17 cellular contexts compared by ENCODE assay signal in genomic region chr22:26485991-26486390, GRCh38. TPM values are rescaled to one million over a fixed set of nuclear protein-coding genes. Genes with fewer than 3 reads are reported as not detected.
DNase-seq lines count a peak whose midpoint lies in the region; ATAC-seq and TF ChIP-seq lines count a peak whose summit lies in the region.
"Had no signal": no experiment of that assay in that cellular context is flagged by ENCODE, and none has a peak within 500 bp of the region (broad histone marks: within the 10 kb centered on the region; RNA-seq: fewer than 3 reads in every experiment).

No MANE protein-coding gene starts in this region.

- intact Hi-C loops in uterus (cut with DNase I; ENCODE audit: low total_unique reads), result no loop called here

- H3K36me3 Mint-ChIP-seq in T-helper 2 cell treated with Interferon-gamma antibody and Interleukin-4, amounts not matched to agents 5 μg/mL and 100 μg/mL, for 36 hours (ENCODE audit: low read depth), result peaks cover 15% of the 10 kb centered on the region
- H3K36me3 Mint-ChIP-seq in activated T-helper 17 cell treated with anti-CD3 and anti-CD28 coated beads, Interleukin-2, amount 50 U/mL, for 72 hours (ENCODE audit: low read depth), result peaks cover 68% of the 10 kb centered on the region
- H3K36me3 Mint-ChIP-seq in nephron (ENCODE audit: low read depth), result peaks cover 23% of the 10 kb centered on the region

- H2AFZ ChIP-seq in GM23248, result no peak overlapping the region

- DNase-seq in T-helper 2 cell treated with Interferon-gamma antibody and Interleukin-4, amounts not matched to agents 5 μg/mL and 100 μg/mL, for 36 hours (ENCODE audit: low spot score), result no peak
- DNase-seq in T-helper 2 cell, result no peak
- no peak for DNase-seq in GM23248
- no peak for DNase-seq in uterus
- DNase-seq in SK-N-DZ (ENCODE audit: low spot score), result no peak
- no peak for DNase-seq in KG1 (lab: John Stamatoyannopoulos, UW)
- DNase-seq: 8988T, activated B cell treated with CpG ODN at 0.5 μM for 24 hours, body of pancreas, dorsolateral prefrontal cortex, esophagus squamous epithelium, heart left ventricle, NCI-H187 treated with DMSO at 0.1 percent for 48 hours, PC-3 had no signal

- H3K4me3 ChIP-seq in GM23248 (0 out of 2 replicates have a peak overlapping the region, but pooled peaks have one; percentile 81), uterus (no peak overlapping the region)
- H3K4me3 ChIP-seq: body of pancreas, esophagus squamous epithelium, heart left ventricle, prostate gland had no signal

- no peak for ATAC-seq in activated T-helper 17 cell treated with anti-CD3 and anti-CD28 coated beads, Interleukin-2, amount 50 U/mL, for 72 hours (replicated peaks)
- ATAC-seq: body of pancreas, heart left ventricle, PC-3 had no signal

- peak overlapping the region; percentile 97; the same call in 1 of the 2 replicates for H3K9ac ChIP-seq in GM23248

- no peaks in the 10 kb centered on the region for H3K9me3 ChIP-seq in GM23248 (ENCODE audit: low read depth)
- H3K9me3 ChIP-seq in uterus, result no peaks in the 10 kb centered on the region
- H3K9me3 ChIP-seq: body of pancreas, esophagus squamous epithelium, heart left ventricle, prostate gland had no signal

- no peak overlapping the region; the same call in 1 of the 2 replicates for H3K27ac ChIP-seq in GM23248
- no peak overlapping the region for H3K27ac ChIP-seq in uterus
- H3K27ac ChIP-seq: body of pancreas, heart left ventricle had no signal

- H3F3A ChIP-seq in GM23248 (ENCODE audit: insufficient read depth), result no peaks in the 10 kb centered on the region; the same call in 1 of the 2 replicates

- H3K27me3 ChIP-seq in GM23248 (replicated peaks; ENCODE audit: insufficient read depth) (no peaks in the 10 kb centered on the region), uterus (no peaks in the 10 kb centered on the region)
- H3K27me3 ChIP-seq: body of pancreas, dorsolateral prefrontal cortex, esophagus squamous epithelium, heart left ventricle had no signal

- H3K9me2 ChIP-seq in GM23248 (ENCODE audit: insufficient read depth), result no peaks in the 10 kb centered on the region

- no peak overlapping the region for H3K4me2 ChIP-seq in GM23248 (ENCODE audit: unreplicated experiment)

- H4K20me1 ChIP-seq in GM23248 (ENCODE audit: insufficient read depth), result no peaks in the 10 kb centered on the region

- in situ Hi-C loops in GM23248 (cut with MboI), result no loop called here

- H3K79me2 ChIP-seq in GM23248 (ENCODE audit: insufficient read depth), result peaks cover 49% of the 10 kb centered on the region

- no peaks in the 10 kb centered on the region for H3K9me3 Mint-ChIP-seq in T-helper 2 cell treated with Interferon-gamma antibody and Interleukin-4, amounts not matched to agents 5 μg/mL and 100 μg/mL, for 36 hours
- no peaks in the 10 kb centered on the region for H3K9me3 Mint-ChIP-seq in activated T-helper 17 cell treated with anti-CD3 and anti-CD28 coated beads, Interleukin-2, amount 50 U/mL, for 72 hours
- no peaks in the 10 kb centered on the region for H3K9me3 Mint-ChIP-seq in nephron
- H3K9me3 Mint-ChIP-seq: activated B cell treated with CpG ODN at 0.5 μM for 24 hours had no signal

- WGBS in GM23248 (ENCODE audit: low coverage in 1 of 2, low lambda C conversion rate in 2 of 2, missing lambda C conversion rate in 2 of 2), 2 experiments, result 70 to 75% methylated on average over 3 of the region's 3 CpGs

- H3K27me3 Mint-ChIP-seq in T-helper 2 cell treated with Interferon-gamma antibody and Interleukin-4, amounts not matched to agents 5 μg/mL and 100 μg/mL, for 36 hours (ENCODE audit: low read depth), result no peaks in the 10 kb centered on the region
- no peaks in the 10 kb centered on the region for H3K27me3 Mint-ChIP-seq in activated T-helper 17 cell treated with anti-CD3 and anti-CD28 coated beads, Interleukin-2, amount 50 U/mL, for 72 hours
- no peaks in the 10 kb centered on the region for H3K27me3 Mint-ChIP-seq in nephron (ENCODE audit: low read depth)
- H3K27me3 Mint-ChIP-seq: activated B cell treated with CpG ODN at 0.5 μM for 24 hours had no signal

- H3K4me1 ChIP-seq in GM23248 (ENCODE audit: insufficient read depth) (peaks cover 20% of the 10 kb centered on the region), uterus (peaks cover 7 to 19% of the 10 kb centered on the region in 2 donors)

- peaks cover 4% of the 10 kb centered on the region for H3K36me3 ChIP-seq in GM23248 (ENCODE audit: low read depth)
- H3K36me3 ChIP-seq in uterus, result no peaks in the 10 kb centered on the region

- no peak for TF ChIP-seq CTCF in nephron (IDR thresholded peaks at IDR 0.05; ENCODE audit: unreplicated experiment in 3 of 3)
- TF ChIP-seq CTCF in uterus (IDR thresholded peaks at IDR 0.05), result no peak

- H3K4me1 Mint-ChIP-seq in T-helper 2 cell treated with Interferon-gamma antibody and Interleukin-4, amounts not matched to agents 5 μg/mL and 100 μg/mL, for 36 hours (ENCODE audit: low read depth), result peaks cover 38% of the 10 kb centered on the region
- peaks cover 34% of the 10 kb centered on the region for H3K4me1 Mint-ChIP-seq in activated T-helper 17 cell treated with anti-CD3 and anti-CD28 coated beads, Interleukin-2, amount 50 U/mL, for 72 hours
- peaks cover 48% of the 10 kb centered on the region for H3K4me1 Mint-ChIP-seq in nephron

- H3K27ac Mint-ChIP-seq in T-helper 2 cell treated with Interferon-gamma antibody and Interleukin-4, amounts not matched to agents 5 μg/mL and 100 μg/mL, for 36 hours, result peak overlapping the region; percentile 55
- peak overlapping the region; percentile 45 for H3K27ac Mint-ChIP-seq in activated T-helper 17 cell treated with anti-CD3 and anti-CD28 coated beads, Interleukin-2, amount 50 U/mL, for 72 hours
- peak overlapping the region; percentile 8 to 39 (median 22) for H3K27ac Mint-ChIP-seq in nephron

- TF ChIP-seq POLR2A in uterus (IDR thresholded peaks at IDR 0.05), result no peak

- peak overlapping the region; percentile 54 for H3K4me3 Mint-ChIP-seq in T-helper 2 cell treated with Interferon-gamma antibody and Interleukin-4, amounts not matched to agents 5 μg/mL and 100 μg/mL, for 36 hours
- H3K4me3 Mint-ChIP-seq in activated T-helper 17 cell treated with anti-CD3 and anti-CD28 coated beads, Interleukin-2, amount 50 U/mL, for 72 hours, result peak overlapping the region; percentile 91
- H3K4me3 Mint-ChIP-seq in nephron, result peak overlapping the region; percentile 90 to 97 (median 95)

RNA-seq across cellular contexts. Expression of gene SRRD, which starts 2.3 kb away (rescaled TPM):
- total RNA-seq in GM23248 (2014; rRNA removed; shearing (Covaris generic)), result 25.7 and 28.3 TPM in 2 replicates
- 20.2 and 22.5 TPM in 2 replicates for polyA plus RNA-seq in GM23248 (2016; fragmentation: Nextera tagmentation; extraction: Ambion mirVana)
- total RNA-seq in activated T-helper 17 cell treated with anti-CD3 and anti-CD28 coated beads, Interleukin-2, amount 50 U/mL, for 72 hours, result 10 to 100 TPM; 22.2 to 40.3 TPM
- 10 to 100 TPM in 2 of 4 donors, 1 to 10 TPM in 2; 5.3 to 20.1 (median 13.9) TPM for total RNA-seq in uterus
- 21.2 and 26.0 TPM in 2 replicates for polyA plus RNA-seq in SK-N-DZ (2014; cell fraction: cytosol; rRNA removed)
- polyA plus RNA-seq in SK-N-DZ (2014; cell fraction: nucleus; rRNA removed), result 11.9 and 15.7 TPM in 2 replicates

RNA-seq across cellular contexts. Expression of gene HPS4, which starts 2.4 kb away (rescaled TPM):
- 27.1 and 27.6 TPM in 2 replicates for total RNA-seq in GM23248 (2014; rRNA removed; shearing (Covaris generic))
- polyA plus RNA-seq in GM23248 (2016; fragmentation: Nextera tagmentation; extraction: Ambion mirVana), result 16.2 and 17.2 TPM in 2 replicates
- total RNA-seq in activated T-helper 17 cell treated with anti-CD3 and anti-CD28 coated beads, Interleukin-2, amount 50 U/mL, for 72 hours, result 10 to 100 TPM; 36.4 to 56.3 TPM
- 10 to 100 TPM; 23.5 to 65.6 (median 43.5) TPM for total RNA-seq in uterus
- 38.9 and 51.2 TPM in 2 replicates for polyA plus RNA-seq in SK-N-DZ (2014; cell fraction: cytosol; rRNA removed)
- 78.9 and 90.3 TPM in 2 replicates for polyA plus RNA-seq in SK-N-DZ (2014; cell fraction: nucleus; rRNA removed)

RNA-seq across cellular contexts. Expression of gene TFIP11, which starts 26.3 kb away (rescaled TPM):
- 30.1 and 41.9 TPM in 2 replicates for total RNA-seq in GM23248 (2014; rRNA removed; shearing (Covaris generic))
- polyA plus RNA-seq in GM23248 (2016; fragmentation: Nextera tagmentation; extraction: Ambion mirVana), result 22.5 and 23.1 TPM in 2 replicates
- total RNA-seq in activated T-helper 17 cell treated with anti-CD3 and anti-CD28 coated beads, Interleukin-2, amount 50 U/mL, for 72 hours, result 10 to 100 TPM; 44.8 to 50.4 TPM
- 10 to 100 TPM in 3 of 4 donors, 1 to 10 TPM in 1; 6.1 to 32.5 (median 18.1) TPM for total RNA-seq in uterus
- polyA plus RNA-seq in SK-N-DZ (2014; cell fraction: cytosol; rRNA removed), result 29.2 and 66.0 TPM in 2 replicates
- 22.7 and 41.5 TPM in 2 replicates for polyA plus RNA-seq in SK-N-DZ (2014; cell fraction: nucleus; rRNA removed)

RNA-seq across cellular contexts. Expression of gene ASPHD2, which starts 56.9 kb away (rescaled TPM):
- 1.4 and 1.8 TPM in 2 replicates for total RNA-seq in GM23248 (2014; rRNA removed; shearing (Covaris generic))
- 0.73 and 1.6 TPM in 2 replicates for polyA plus RNA-seq in GM23248 (2016; fragmentation: Nextera tagmentation; extraction: Ambion mirVana)
- 10 to 100 TPM; 13.2 to 20.2 TPM for total RNA-seq in activated T-helper 17 cell treated with anti-CD3 and anti-CD28 coated beads, Interleukin-2, amount 50 U/mL, for 72 hours
- 1 to 10 TPM in 1 of 4 donors, under 1 TPM in 1, not detected in 2; 0.83 to 1.8 TPM for total RNA-seq in uterus
- polyA plus RNA-seq in SK-N-DZ (2014; cell fraction: cytosol; rRNA removed), result 6.3 and 6.6 TPM in 2 replicates
- 1.8 and 2.7 TPM in 2 replicates for polyA plus RNA-seq in SK-N-DZ (2014; cell fraction: nucleus; rRNA removed)
